2 cellular contexts compared by ENCODE assay signal in the genomic region with DNA sequence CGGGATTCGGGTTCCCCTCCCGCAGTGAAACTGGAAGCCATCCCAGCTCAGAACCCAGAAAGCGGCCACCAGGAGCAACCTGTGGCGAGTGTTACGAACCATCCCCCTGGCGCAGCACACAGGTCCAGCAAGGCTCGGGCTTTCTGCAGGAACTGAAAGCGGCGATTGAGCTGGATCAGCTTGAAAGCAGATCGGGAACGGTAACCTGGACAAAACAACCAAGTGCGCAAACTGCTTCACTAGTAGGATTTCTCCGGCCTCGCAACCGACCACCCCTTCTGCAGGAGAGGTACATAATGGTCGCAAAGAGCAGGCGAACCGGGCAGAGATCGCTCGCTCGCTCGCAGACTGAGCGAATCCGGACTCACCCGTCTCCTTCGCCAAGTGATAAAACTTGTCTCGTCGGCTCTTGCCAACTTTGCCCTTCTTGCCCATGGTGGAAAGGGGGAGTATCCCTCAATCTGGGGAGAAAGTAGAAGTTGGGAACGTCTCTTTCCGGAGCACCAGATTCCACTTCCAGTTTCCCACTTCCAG.
TF ChIP-seq lines count a peak whose summit lies in the region.

No MANE protein-coding gene starts in this region.

TF ChIP-seq in A549, 52 proteins besides CTCF, POLR2A, EP300 and RAD21:
- TF ChIP-seq RFX5 (IDR thresholded peaks at IDR 0.05): no peak
- TF ChIP-seq HEYL (CRISPR knock-in tag; IDR thresholded peaks at IDR 0.05): no peak
- no peak for TF ChIP-seq HOXA7 (CRISPR knock-in tag; IDR thresholded peaks at IDR 0.05)
- no peak for TF ChIP-seq MAZ (IDR thresholded peaks at IDR 0.05; ENCODE audit: borderline replicate concordance, low read depth, low read length)
- TF ChIP-seq ZC3H11A (IDR thresholded peaks at IDR 0.05): no peak
- TF ChIP-seq, protein P1, sequence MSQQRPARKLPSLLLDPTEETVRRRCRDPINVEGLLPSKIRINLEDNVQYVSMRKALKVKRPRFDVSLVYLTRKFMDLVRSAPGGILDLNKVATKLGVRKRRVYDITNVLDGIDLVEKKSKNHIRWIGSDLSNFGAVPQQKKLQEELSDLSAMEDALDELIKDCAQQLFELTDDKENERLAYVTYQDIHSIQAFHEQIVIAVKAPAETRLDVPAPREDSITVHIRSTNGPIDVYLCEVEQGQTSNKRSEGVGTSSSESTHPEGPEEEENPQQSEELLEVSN (IDR thresholded peaks at IDR 0.05; ENCODE audit: borderline replicate concordance, low read depth): no peak
- no peak for TF ChIP-seq MYC (IDR thresholded peaks at IDR 0.05; ENCODE audit: borderline replicate concordance, low read length)
- TF ChIP-seq CHD4 (IDR thresholded peaks at IDR 0.05; ENCODE audit: borderline replicate concordance): no peak
- TF ChIP-seq FOXS1 (CRISPR knock-in tag; IDR thresholded peaks at IDR 0.05): no peak
- no peak for TF ChIP-seq JUNB (IDR thresholded peaks at IDR 0.05)
- TF ChIP-seq TP53 (CRISPR knock-in tag; IDR thresholded peaks at IDR 0.05): no peak
- no peak for TF ChIP-seq HDAC2 (IDR thresholded peaks at IDR 0.05)
- TF ChIP-seq PBX3 (IDR thresholded peaks at IDR 0.05): no peak
- peak; percentile 56 for TF ChIP-seq PHF8 (IDR thresholded peaks at IDR 0.05; ENCODE audit: borderline replicate concordance, low read depth)
- TF ChIP-seq TFCP2L1 (CRISPR knock-in tag; IDR thresholded peaks at IDR 0.05): peak; percentile 56; the same call in 1 of the 2 replicates
- TF ChIP-seq KDM5A (IDR thresholded peaks at IDR 0.05): peak; percentile 34; the same call in 1 of the 2 replicates
- no peak for TF ChIP-seq BHLHE40 (IDR thresholded peaks at IDR 0.05; ENCODE audit: low read depth, low read length)
- no peak for TF ChIP-seq ELK1 (IDR thresholded peaks at IDR 0.05; ENCODE audit: low read depth, low read length)
- no peak for TF ChIP-seq FOSB (CRISPR knock-in tag; IDR thresholded peaks at IDR 0.05)
- no peak for TF ChIP-seq SMC3 (IDR thresholded peaks at IDR 0.05)
- TF ChIP-seq SREBF2 (IDR thresholded peaks at IDR 0.05): no peak

TF ChIP-seq in H1, 55 proteins besides CTCF, POLR2A, EP300 and RAD21:
- TF ChIP-seq CHD2 (IDR thresholded peaks at IDR 0.05; ENCODE audit: low read length) (0 out of 2 replicates have a peak, but pooled peaks have one; percentile 4), CHD7 (IDR thresholded peaks at IDR 0.05; ENCODE audit: insufficient replicate concordance, low read length) (no peak), ASH2L (IDR thresholded peaks at IDR 0.05; ENCODE audit: low read length) (peak; percentile 30), SIN3A (conservative IDR thresholded peaks at IDR 0.05 in 1 of 2, IDR thresholded peaks at IDR 0.05 in 1 of 2; ENCODE audit: low read depth in 1 of 2, low read length in 2 of 2) (0 out of 4 replicates have a peak, but pooled peaks of 1 of the 2 experiments have one; percentile 75), PHF8 (conservative IDR thresholded peaks at IDR 0.05; ENCODE audit: low read depth, low read length) (peak; percentile 49), SAP30 (IDR thresholded peaks at IDR 0.05; ENCODE audit: insufficient read depth, insufficient replicate concordance, low read length) (peak; percentile 63)
- TF ChIP-seq, protein P2, sequence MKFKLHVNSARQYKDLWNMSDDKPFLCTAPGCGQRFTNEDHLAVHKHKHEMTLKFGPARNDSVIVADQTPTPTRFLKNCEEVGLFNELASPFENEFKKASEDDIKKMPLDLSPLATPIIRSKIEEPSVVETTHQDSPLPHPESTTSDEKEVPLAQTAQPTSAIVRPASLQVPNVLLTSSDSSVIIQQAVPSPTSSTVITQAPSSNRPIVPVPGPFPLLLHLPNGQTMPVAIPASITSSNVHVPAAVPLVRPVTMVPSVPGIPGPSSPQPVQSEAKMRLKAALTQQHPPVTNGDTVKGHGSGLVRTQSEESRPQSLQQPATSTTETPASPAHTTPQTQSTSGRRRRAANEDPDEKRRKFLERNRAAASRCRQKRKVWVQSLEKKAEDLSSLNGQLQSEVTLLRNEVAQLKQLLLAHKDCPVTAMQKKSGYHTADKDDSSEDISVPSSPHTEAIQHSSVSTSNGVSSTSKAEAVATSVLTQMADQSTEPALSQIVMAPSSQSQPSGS (IDR thresholded peaks at IDR 0.05; ENCODE audit: low read length): no peak
